8 cellular contexts compared by ENCODE assay signal in the genomic region with DNA sequence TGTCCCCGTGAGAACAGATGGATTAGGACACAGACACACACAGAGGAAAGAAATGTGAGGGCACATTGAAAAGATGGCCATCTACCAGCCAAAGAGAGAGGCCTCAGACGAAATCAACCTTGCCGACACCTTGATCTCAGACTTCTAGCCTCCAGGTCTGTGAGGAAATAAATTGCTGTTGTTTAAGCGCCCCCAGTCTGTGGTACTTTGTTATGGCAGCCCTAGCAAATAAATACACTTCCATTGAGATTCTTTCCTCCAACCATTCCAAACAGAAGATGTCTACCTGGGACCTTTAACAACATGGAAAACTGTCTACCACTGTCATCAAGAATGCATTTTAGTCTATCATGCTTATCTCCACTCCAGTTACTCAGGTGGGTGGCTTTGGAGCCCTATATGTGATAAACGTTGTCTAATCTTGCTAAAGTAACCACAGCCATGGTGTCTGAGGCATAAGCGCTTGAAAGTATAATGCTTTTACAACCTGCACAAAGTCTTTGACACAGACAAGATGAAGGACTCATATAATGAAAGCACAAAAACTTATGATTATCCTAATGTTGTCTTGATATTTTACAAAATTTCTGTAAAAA.
DNase-seq lines count a peak whose midpoint lies in the region; ATAC-seq and TF ChIP-seq lines count a peak whose summit lies in the region.

No MANE protein-coding gene starts in this region.

- no peaks in the 10 kb centered on the region for H3K79me2 ChIP-seq in mammary epithelial cell (ENCODE audit: insufficient read depth, low read length)

- POLR2A ChIA-PET in BJ (lab: Charles Lee) = no interaction called here

- peak; percentile 49 for TF ChIP-seq CTCF in BJ (IDR thresholded peaks at IDR 0.05; ENCODE audit: insufficient read depth, low read depth, low read length)
- TF ChIP-seq CTCF in mammary epithelial cell (conservative IDR thresholded peaks at IDR 0.05 in 1 of 2, IDR thresholded peaks at IDR 0.05 in 1 of 2; ENCODE audit: extremely low read depth in 1 of 2, insufficient read depth in 1 of 2, low read depth in 1 of 2, low read length in 2 of 2) = peak; percentile 62 to 76

- CTCF ChIA-PET in BJ (lab: Yijun Ruan, JAX) = no interaction called here
- CTCF ChIA-PET in mammary epithelial cell (lab: Charles Lee; ENCODE audit: low non-redundant PET) = no interaction called here

- ATAC-seq in GM19438 (IDR thresholded peaks at IDR 0.05; ENCODE audit: low read depth, unreplicated experiment) = peak; percentile 61
- no peak for ATAC-seq in HG02938 (IDR thresholded peaks at IDR 0.05; ENCODE audit: unreplicated experiment)
- no peak for ATAC-seq in GM21360 (IDR thresholded peaks at IDR 0.05; ENCODE audit: unreplicated experiment)

- H3K4me2 ChIP-seq in mammary epithelial cell (ENCODE audit: insufficient read depth, low read depth, low read length) = no peak overlapping the region

- no peaks in the 10 kb centered on the region for H3K36me3 ChIP-seq in BJ (ENCODE audit: control insufficient read depth, insufficient read depth, low read length)
- no peaks in the 10 kb centered on the region for H3K36me3 ChIP-seq in mammary epithelial cell (ENCODE audit: insufficient read depth, low read length)

- DNase-seq in BJ (ENCODE audit: low read depth) (no peak), NCI-H146 (lab: John Stamatoyannopoulos, UW) (peak; percentile 73), mammary epithelial cell (peak; percentile 30), myocyte (ENCODE audit: low read depth) (peak; percentile 30), cerebellum (ENCODE audit: low spot score) (no peak)

- no peaks in the 10 kb centered on the region for H3K9me3 ChIP-seq in mammary epithelial cell (replicated peaks; ENCODE audit: insufficient read depth, low read length)

- H3K4me3 ChIP-seq in BJ (ENCODE audit: low read depth, low read length) (no peak overlapping the region), mammary epithelial cell (replicated peaks in 1 of 3; ENCODE audit: insufficient read depth in 1 of 3, low read depth in 2 of 3, low read length in 3 of 3) (no peak overlapping the region)

- H3K27ac ChIP-seq in mammary epithelial cell (ENCODE audit: insufficient read depth, low read depth, low read length) = no peak overlapping the region

- dilution Hi-C loops in mammary epithelial cell (cut with HindIII; ENCODE audit: low sequenced_read_pairs) = no loop called here

- H4K20me1 ChIP-seq in mammary epithelial cell (ENCODE audit: insufficient read depth, low read length) = no peaks in the 10 kb centered on the region

- no peaks in the 10 kb centered on the region for H3K27me3 ChIP-seq in BJ (ENCODE audit: control insufficient read depth, insufficient read depth, low read length)
- H3K27me3 ChIP-seq in mammary epithelial cell (ENCODE audit: insufficient read depth, low read length) = peaks cover 4% of the 10 kb centered on the region

- in situ Hi-C loops in mammary epithelial cell (cut with MboI; ENCODE audit: low sequenced_read_pairs in 2 of 2) = loop anchor here (10.0 to 25.0 kb wide), 3 partner anchors 349 to 551 kb away; no protein-coding TSS in a partner anchor

- no peak overlapping the region for H2AFZ ChIP-seq in mammary epithelial cell (ENCODE audit: low read depth, low read length)

- no peaks in the 10 kb centered on the region for H3K4me1 ChIP-seq in mammary epithelial cell (ENCODE audit: insufficient read depth, low read length)

- no peak overlapping the region for H3K9ac ChIP-seq in mammary epithelial cell (ENCODE audit: insufficient read depth, low read length)

- no TSS peak for BruUV-seq in mammary epithelial cell (replicated peaks; lab: Mats Ljungman, UMichigan)

- intact Hi-C loops in mammary epithelial cell (cut with micrococcal nuclease) = loop anchor here (1.0 kb wide), 4 partner anchors 148 to 547 kb away; a partner anchor contains a TSS

- WGBS in mammary epithelial cell (ENCODE audit: low coverage, missing lambda C conversion rate) = 71% methylated on average over 6 of the region's 6 CpGs

Comparison
In these comparisons a context has a peak if more than half of its experiments do, and no peak if none do; other contexts are left out.
1. DNase-seq: peak in NCI-H146 (single experiment), mammary epithelial cell (single experiment) and myocyte (single experiment); none in BJ (single experiment) and cerebellum (single experiment).